8 cellular contexts compared by ENCODE assay signal in the genomic region with DNA sequence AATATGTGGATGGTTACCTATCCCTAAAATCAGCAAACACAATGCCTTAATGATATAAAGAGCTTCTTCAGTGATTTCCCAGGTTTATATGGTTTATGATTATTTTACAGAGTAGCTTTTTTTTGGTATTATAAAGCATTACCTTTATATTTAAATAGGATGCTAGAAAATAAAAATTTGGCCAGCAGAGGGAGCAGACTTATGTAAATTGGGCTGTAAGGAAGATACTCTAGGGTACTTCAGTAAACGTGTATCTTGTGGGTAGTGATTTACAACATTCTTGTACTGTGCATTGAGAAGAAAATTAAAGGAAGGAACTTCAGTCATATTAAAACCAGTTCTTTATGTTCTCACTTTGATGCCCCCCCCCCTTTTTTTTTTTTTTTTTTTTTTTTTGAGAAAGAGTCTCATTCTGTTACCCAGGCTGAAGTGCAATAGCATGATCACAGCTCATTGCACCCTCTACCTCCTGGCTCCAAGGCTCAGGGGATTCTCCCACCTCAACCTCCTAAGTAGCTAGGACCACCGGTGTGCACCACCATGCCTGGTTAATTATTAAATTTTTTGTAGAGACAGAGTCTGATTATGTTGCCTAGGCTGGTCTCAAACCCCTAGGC.
A peak's percentile ranks its signal among the peaks of the same experiment; 100 is the strongest.
DNase-seq lines count a peak whose midpoint lies in the region; ATAC-seq, FAIRE-seq and TF ChIP-seq lines count a peak whose summit lies in the region.

No MANE protein-coding gene starts in this region.

- 19% methylated on average over 2 of the region's 2 CpGs for WGBS in liver

- peak; percentile 59 to 78 for DNase-seq in cardiac muscle cell (ENCODE audit: low read depth in 1 of 2, low spot score in 1 of 2)
- no peak for DNase-seq in cardiac septum (ENCODE audit: low spot score)
- DNase-seq in NCI-H748 treated with DMSO at 0.1 percent for 48 hours (lab: John Stamatoyannopoulos, UW), result peak; percentile 10
- peak; percentile 64 for DNase-seq in bronchial epithelial cell (ENCODE audit: low read depth)
- no peak for DNase-seq in islet precursor cell
- no peak for DNase-seq in activated CD4-positive, CD25-positive, alpha-beta regulatory T cell treated with anti-CD3 and anti-CD28 coated beads, Interleukin-2, amount 50 U/mL, for 72 hours

- no peak overlapping the region for H3K4me3 ChIP-seq in cardiac muscle cell
- H3K4me3 ChIP-seq in bronchial epithelial cell (ENCODE audit: low read depth, low read length), result no peak overlapping the region
- H3K4me3 ChIP-seq in liver (ENCODE audit: low read depth in 1 of 3, low read length in 3 of 3), result no peak overlapping the region

- no peaks in the 10 kb centered on the region for H3K36me3 ChIP-seq in cardiac muscle cell
- H3K36me3 ChIP-seq in bronchial epithelial cell (ENCODE audit: control insufficient read depth, insufficient read depth, low read length), result no peaks in the 10 kb centered on the region
- H3K36me3 ChIP-seq in liver (ENCODE audit: control insufficient read depth in 4 of 4, insufficient read depth in 3 of 4, low read depth in 1 of 4, low read length in 3 of 4), result no peaks in the 10 kb centered on the region

- H3K4me1 ChIP-seq in cardiac muscle cell (ENCODE audit: low read depth) (peaks cover 6% of the 10 kb centered on the region), liver (ENCODE audit: control insufficient read depth in 4 of 4, insufficient read depth in 4 of 4, low read length in 3 of 4) (no peaks in the 10 kb centered on the region)

- intact Hi-C loops in cardiac septum (cut with DNase I), result no loop called here

- FAIRE-seq in bronchial epithelial cell (lab: Jason Lieb, UNC), result no peak

- peak; percentile 65 for ATAC-seq in HG03342 (IDR thresholded peaks at IDR 0.05; ENCODE audit: unreplicated experiment)

- H3K27me3 ChIP-seq in cardiac muscle cell (no peaks in the 10 kb centered on the region), bronchial epithelial cell (ENCODE audit: control insufficient read depth, insufficient read depth, low read length) (no peaks in the 10 kb centered on the region), liver (ENCODE audit: control insufficient read depth in 4 of 4, insufficient read depth in 4 of 4, low read length in 3 of 4) (no peaks in the 10 kb centered on the region)

- TF ChIP-seq CTCF in cardiac muscle cell (IDR thresholded peaks at IDR 0.05; ENCODE audit: low read depth, low read length) (peak; percentile 57), bronchial epithelial cell (IDR thresholded peaks at IDR 0.05; ENCODE audit: insufficient read depth, low read length, severe bottlenecking) (peak; percentile 29), liver (IDR thresholded peaks at IDR 0.05; ENCODE audit: low read depth, low read length, missing input control) (peak; percentile 40)

- H3K27ac ChIP-seq in cardiac muscle cell (no peak overlapping the region), liver (ENCODE audit: low read depth in 1 of 2, low read length in 2 of 2) (no peak overlapping the region)

- H3K9me3 ChIP-seq in cardiac muscle cell (ENCODE audit: low read depth) (no peaks in the 10 kb centered on the region), liver (ENCODE audit: control insufficient read depth in 4 of 4, low read length in 3 of 4) (no peaks in the 10 kb centered on the region)

- no peak overlapping the region for H3K9ac ChIP-seq in liver (ENCODE audit: low read depth in 1 of 2, low read length in 2 of 2)

- peak; percentile 57 to 72 for TF ChIP-seq RAD21 in liver (IDR thresholded peaks at IDR 0.05)

TF ChIP-seq in liver, 16 proteins besides CTCF, POLR2A, EP300 and RAD21:
- TF ChIP-seq HNF4A (conservative IDR thresholded peaks at IDR 0.05), result no peak
- TF ChIP-seq ZBTB33 (IDR thresholded peaks at IDR 0.05), result no peak
- no peak for TF ChIP-seq NR2F2 (IDR thresholded peaks at IDR 0.05)
- no peak for TF ChIP-seq HNF4G (IDR thresholded peaks at IDR 0.05)
- no peak for TF ChIP-seq TAF1 (conservative IDR thresholded peaks at IDR 0.05)
- TF ChIP-seq RXRA (IDR thresholded peaks at IDR 0.05), result no peak
- no peak for TF ChIP-seq GABPA (IDR thresholded peaks at IDR 0.05 in 1 of 2, conservative IDR thresholded peaks at IDR 0.05 in 1 of 2)
- TF ChIP-seq FOXA2 (IDR thresholded peaks at IDR 0.05), result no peak
- TF ChIP-seq ATF3 (IDR thresholded peaks at IDR 0.05), result no peak
- TF ChIP-seq YY1 (IDR thresholded peaks at IDR 0.05), result no peak
- TF ChIP-seq MAX (IDR thresholded peaks at IDR 0.05), result no peak

Comparison
In these comparisons a context has a peak if more than half of its experiments do, and no peak if none do; other contexts are left out.
1. DNase-seq: peak in cardiac muscle cell (2 of 2), NCI-H748 treated with DMSO at 0.1 percent for 48 hours (single experiment) and bronchial epithelial cell (single experiment); none in cardiac septum (single experiment), islet precursor cell (single experiment) and activated CD4-positive, CD25-positive, alpha-beta regulatory T cell treated with anti-CD3 and anti-CD28 coated beads, Interleukin-2, amount 50 U/mL, for 72 hours (single experiment).
2. Peak in every context shown above with its lines, with median percentiles within 50 percentile points of each other: CTCF ChIP-seq.